Comparison of ENCODE assay signal across 8 cellular contexts in genomic region chr12:15522574-15523187, GRCh38.
DNase-seq lines count a peak whose midpoint lies in the region; ATAC-seq and TF ChIP-seq lines count a peak whose summit lies in the region.

No MANE protein-coding gene starts in this region.

- peak; percentile 22 for ATAC-seq in foreskin keratinocyte
- ATAC-seq in GM21576 (IDR thresholded peaks at IDR 0.05; ENCODE audit: unreplicated experiment) = no peak
- no peak for ATAC-seq in GM19463 (IDR thresholded peaks at IDR 0.05; ENCODE audit: unreplicated experiment)

- peak; percentile 38; the same call in 2 of the 3 replicates for TF ChIP-seq CTCF in GM12872 (IDR thresholded peaks at IDR 0.05; ENCODE audit: insufficient read depth, low read depth, low read length)
- TF ChIP-seq CTCF in foreskin keratinocyte (conservative IDR thresholded peaks at IDR 0.05) = peak; percentile 92

- in situ Hi-C loops in SK-MEL-5 (cut with HindIII; ENCODE audit: low pct_unique_long_range_greater_than_20kb, low sequenced_read_pairs) = no loop called here

- peaks cover 9% of the 10 kb centered on the region for H3K4me1 ChIP-seq in foreskin keratinocyte

- DNase-seq in NAMALWA (ENCODE audit: low spot score) (peak; percentile 76), SK-MEL-5 (ENCODE audit: low read depth, low spot score) (peak; percentile 77), foreskin keratinocyte (peak; percentile 19 to 37), superior temporal gyrus (ENCODE audit: extremely low spot score) (peak; percentile 82)
- no peak for DNase-seq in activated CD4-positive, CD25-positive, alpha-beta regulatory T cell (lab: John Stamatoyannopoulos, UW)

- H3K27ac ChIP-seq in foreskin keratinocyte = no peak overlapping the region

- H3K27me3 ChIP-seq in foreskin keratinocyte = no peaks in the 10 kb centered on the region

Comparison
In these comparisons a context has a peak if more than half of its experiments do, and no peak if none do; other contexts are left out.
1. DNase-seq: peak in NAMALWA (single experiment), SK-MEL-5 (single experiment), foreskin keratinocyte (2 of 2) and superior temporal gyrus (single experiment); none in activated CD4-positive, CD25-positive, alpha-beta regulatory T cell (0 of 4).